In the genomic region with DNA sequence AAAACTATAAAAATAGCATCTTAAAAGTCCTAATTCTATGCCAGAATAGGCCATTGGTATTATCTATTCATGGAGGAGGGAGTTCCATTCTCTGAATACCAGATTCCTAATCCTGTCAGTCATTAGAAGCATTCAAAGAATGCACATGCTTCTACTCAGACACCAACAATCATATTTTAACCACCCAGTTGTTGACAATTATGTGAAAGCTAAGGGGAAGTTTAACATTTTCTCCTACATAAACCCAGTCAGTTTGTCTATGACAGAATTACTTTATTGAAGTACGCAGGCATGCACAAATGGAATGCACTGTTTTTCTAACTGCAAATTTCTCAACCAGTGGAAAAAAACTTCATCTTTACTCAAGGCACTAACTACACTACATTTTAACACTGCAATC, we compare ENCODE assay signal across 17 cellular contexts.
DNase-seq lines count a peak whose midpoint lies in the region; ATAC-seq and TF ChIP-seq lines count a peak whose summit lies in the region.
"Had no signal": no experiment of that assay in that cellular context is flagged by ENCODE, and none has a peak within 500 bp of the region (broad histone marks: within the 10 kb centered on the region; RNA-seq: fewer than 3 reads in every experiment).

No MANE protein-coding gene starts in this region.

- peaks cover 34% of the 10 kb centered on the region for H3K36me3 Mint-ChIP-seq in chondrocyte (ENCODE audit: low read depth)
- H3K36me3 Mint-ChIP-seq in activated naive CD4-positive, alpha-beta T cell treated with anti-CD3 and anti-CD28 coated beads, Interleukin-2, amount 50 U/mL, for 72 hours: peaks cover 0 to 5% of the 10 kb centered on the region in 2 donors

- H3K4ac ChIP-seq in mesendoderm (ENCODE audit: low read depth, low read length): no peak overlapping the region

- H3K4me1 ChIP-seq in A673 (ENCODE audit: insufficient read depth, low read length, poor library complexity, severe bottlenecking) (peaks cover 38% of the 10 kb centered on the region), mesendoderm (ENCODE audit: control insufficient read depth, low read depth, low read length) (peaks cover 2% of the 10 kb centered on the region)
- H3K4me1 ChIP-seq: BE2C, uterus had no signal

- no peak overlapping the region for H3K18ac ChIP-seq in mesendoderm (ENCODE audit: low read length)

- no peak for ATAC-seq in GM18870 (IDR thresholded peaks at IDR 0.05; ENCODE audit: unreplicated experiment)
- no peak for ATAC-seq in activated naive CD4-positive, alpha-beta T cell treated with anti-CD3 and anti-CD28 coated beads, Interleukin-2, amount 50 U/mL, for 72 hours
- ATAC-seq: effector memory CD8-positive, alpha-beta T cell; HCT116 had no signal

- no peak overlapping the region for H2BK5ac ChIP-seq in mesendoderm (ENCODE audit: low read length)

- H3K4me1 Mint-ChIP-seq in chondrocyte (ENCODE audit: low read depth): peaks cover 71% of the 10 kb centered on the region

- no peaks in the 10 kb centered on the region for H3K27me3 Mint-ChIP-seq in chondrocyte (ENCODE audit: low read depth)

- no peak overlapping the region for H2BK15ac ChIP-seq in mesendoderm (replicated peaks; ENCODE audit: low read depth)

- no peak overlapping the region for H3K4me3 Mint-ChIP-seq in chondrocyte (ENCODE audit: unreplicated experiment)
- H3K4me3 Mint-ChIP-seq: effector memory CD8-positive, alpha-beta T cell had no signal

- H2AK5ac ChIP-seq in mesendoderm (ENCODE audit: low read length): no peak overlapping the region

- H4K8ac ChIP-seq in mesendoderm (ENCODE audit: low read depth, low read length): no peak overlapping the region

- TF ChIP-seq CTCF in A673 (conservative IDR thresholded peaks at IDR 0.05; ENCODE audit: low read depth, low read length) (no peak), chondrocyte (IDR thresholded peaks at IDR 0.05) (no peak)

- intact Hi-C loops in A673 (cut with micrococcal nuclease; ENCODE audit: unreplicated experiment): no loop called here

- POLR2A ChIA-PET in A673 (lab: Charles Lee; ENCODE audit: low non-redundant PET): no interaction called here

- no peaks in the 10 kb centered on the region for H3K9me3 Mint-ChIP-seq in chondrocyte (ENCODE audit: low read depth)
- peaks cover 1 to 5% of the 10 kb centered on the region in 2 donors for H3K9me3 Mint-ChIP-seq in activated naive CD4-positive, alpha-beta T cell treated with anti-CD3 and anti-CD28 coated beads, Interleukin-2, amount 50 U/mL, for 72 hours

- H3K9ac ChIP-seq in mesendoderm (ENCODE audit: low read length): no peak overlapping the region

- no peak overlapping the region for H2BK120ac ChIP-seq in mesendoderm (ENCODE audit: low read depth, low read length)

- H3K79me1 ChIP-seq in mesendoderm (ENCODE audit: low read length): no peaks in the 10 kb centered on the region

- H3K23ac ChIP-seq in mesendoderm (ENCODE audit: low read length): no peak overlapping the region

- H3K9me3 ChIP-seq in A673 (ENCODE audit: low read depth, low read length, poor library complexity, severe bottlenecking): no peaks in the 10 kb centered on the region
- H3K9me3 ChIP-seq: BE2C, uterus had no signal

- H3K27me3 ChIP-seq in A673 (replicated peaks; ENCODE audit: insufficient read depth, low read depth, low read length, poor library complexity): no peaks in the 10 kb centered on the region
- no peaks in the 10 kb centered on the region for H3K27me3 ChIP-seq in mesendoderm (ENCODE audit: insufficient read depth, low read length, poor library complexity)
- H3K27me3 ChIP-seq: BE2C, uterus had no signal

- H4K5ac ChIP-seq in mesendoderm (ENCODE audit: low read length): no peak overlapping the region

- peak overlapping the region; percentile 81 for H3K27ac Mint-ChIP-seq in chondrocyte (ENCODE audit: unreplicated experiment)
- H3K27ac Mint-ChIP-seq in activated naive CD4-positive, alpha-beta T cell treated with anti-CD3 and anti-CD28 coated beads, Interleukin-2, amount 50 U/mL, for 72 hours: no peak overlapping the region
- H3K27ac Mint-ChIP-seq: effector memory CD8-positive, alpha-beta T cell had no signal

- CTCF ChIA-PET in A673 (lab: Charles Lee): no interaction called here

- H3K56ac ChIP-seq in mesendoderm (ENCODE audit: low read length): no peak overlapping the region

- H3K36me3 ChIP-seq in A673 (ENCODE audit: insufficient read depth, low read length, poor library complexity, severe bottlenecking) (peaks cover 16% of the 10 kb centered on the region), mesendoderm (ENCODE audit: control insufficient read depth, insufficient read depth, low read length) (no peaks in the 10 kb centered on the region)
- H3K36me3 ChIP-seq: BE2C, uterus had no signal

- H3K4me3 ChIP-seq in A673 (ENCODE audit: low read depth, low read length, poor library complexity, severe bottlenecking): no peak overlapping the region
- no peak overlapping the region for H3K4me3 ChIP-seq in mesendoderm (ENCODE audit: low read length)
- H3K4me3 ChIP-seq: uterus had no signal

- DNase-seq in A673 (ENCODE audit: low spot score): peak; percentile 65
- peak; percentile 49 for DNase-seq in HCEC 1CT
- no peak for DNase-seq in chondrocyte (ENCODE audit: low spot score)
- DNase-seq in mesendoderm: peak; percentile 57
- DNase-seq in activated naive CD4-positive, alpha-beta T cell treated with anti-CD3 and anti-CD28 coated beads, Interleukin-2, amount 50 U/mL, for 72 hours (ENCODE audit: low spot score in 2 of 2): no peak
- no peak for DNase-seq in central memory CD4-positive, alpha-beta T cell
- no peak for DNase-seq in HPDE6-E6E7 (ENCODE audit: extremely low spot score)
- DNase-seq: activated CD4-positive, CD25-positive, alpha-beta regulatory T cell; BE2C; effector memory CD8-positive, alpha-beta T cell; hippocampal formation; NCI-H1092 treated with DMSO at 0.1 percent for 48 hours; NCI-H345; stimulated activated CD4-positive, alpha-beta T cell treated with anti-CD3 and anti-CD28 coated beads, Interleukin-1b, Interleukin-23, amount 100 ng/mL, for 48 hours; uterus had no signal

- no peak overlapping the region for H3K4me2 ChIP-seq in mesendoderm (ENCODE audit: low read length)

- WGBS in mesendoderm (ENCODE audit: extremely low coverage, insufficient coverage, low lambda C conversion rate): no CpG with 5 or more reads among the region's 1 CpG

- no TSS peak for BruUV-seq in A673 (replicated peaks; lab: Mats Ljungman, UMichigan)

- no peaks in the 10 kb centered on the region for H3K79me2 ChIP-seq in mesendoderm (ENCODE audit: control insufficient read depth, insufficient read depth, low read length)

- H3K27ac ChIP-seq in A673 (ENCODE audit: low read depth, low read length, poor library complexity, severe bottlenecking): peak overlapping the region; percentile 52
- no peak overlapping the region for H3K27ac ChIP-seq in mesendoderm (ENCODE audit: low read depth, low read length)
- H3K27ac ChIP-seq: uterus had no signal

Comparison
In these comparisons a context has a peak if more than half of its experiments do, and no peak if none do; other contexts are left out.
1. DNase-seq: peak in A673 (single experiment), HCEC 1CT (single experiment) and mesendoderm (single experiment); none in chondrocyte (single experiment), activated naive CD4-positive, alpha-beta T cell treated with anti-CD3 and anti-CD28 coated beads, Interleukin-2, amount 50 U/mL, for 72 hours (0 of 2), central memory CD4-positive, alpha-beta T cell (single experiment) and HPDE6-E6E7 (single experiment).